Comparison of ENCODE assay signal across 16 cellular contexts in genomic region chr13:28794370-28794769, GRCh38. TPM values are rescaled to one million over a fixed set of nuclear protein-coding genes. Genes with fewer than 3 reads are reported as not detected.
"Had no signal": no experiment of that assay in that cellular context is flagged by ENCODE, and none has a peak within 500 bp of the region (broad histone marks: within the 10 kb centered on the region; RNA-seq: fewer than 3 reads in every experiment).

No MANE protein-coding gene starts in this region.

- DNase-seq: activated CD4-positive, alpha-beta T cell treated with anti-CD3 and anti-CD28 coated beads, Interleukin-2, amount 10 ng/mL, durations not matched to agents 24 days and 14 days; activated CD4-positive, CD25-positive, alpha-beta regulatory T cell; activated CD8-positive, alpha-beta T cell treated with anti-CD3 and anti-CD28 coated beads for 36 hours; activated naive CD4-positive, alpha-beta T cell treated with anti-CD3 and anti-CD28 coated beads, Interleukin-2, amount 10 ng/mL, durations not matched to agents 7 days and 5 days; activated T-cell treated with anti-CD3 and anti-CD28 coated beads, Interleukin-2, amount 50 U/mL, for 24 hours; erythroblast; heart left ventricle; mesenchymal stem cell; naive thymus-derived CD8-positive, alpha-beta T cell; right cardiac atrium; stimulated activated CD4-positive, alpha-beta T cell treated with anti-CD3 and anti-CD28 coated beads, Interleukin-4, amount 100 ng/mL, for 24 hours; stomach; testis had no signal

- ATAC-seq: activated CD8-positive, alpha-beta T cell treated with anti-CD3 and anti-CD28 coated beads for 36 hours; gastroesophageal sphincter; heart left ventricle; naive thymus-derived CD8-positive, alpha-beta T cell; stimulated activated effector memory CD8-positive, alpha-beta T cell treated with anti-CD3 and anti-CD28 coated beads, Interleukin-12 subunit alpha, Interleukin-12 subunit beta, amount 100 ng/mL, for 72 hours had no signal

RNA-seq across cellular contexts. Expression of gene MTUS2, which starts 25.8 kb away (rescaled TPM):
- total RNA-seq: activated CD4-positive, alpha-beta T cell treated with anti-CD3 and anti-CD28 coated beads, Interleukin-2, amount 10 ng/mL, durations not matched to agents 24 days and 14 days; activated CD8-positive, alpha-beta T cell treated with anti-CD3 and anti-CD28 coated beads for 36 hours; activated T-helper 2 cell treated with anti-CD3 and anti-CD28 coated beads, Interferon-gamma antibody, Interleukin-2, Interleukin-4, amounts not matched to agents 10 μg/mL and 5 μg/mL and 100 μg/mL, durations not matched to agents 14 hours and 24 hours and 36 hours; naive thymus-derived CD8-positive, alpha-beta T cell had no signal
